Comparison of ENCODE assay signal across 1 cellular context in genomic region chr6:155328539-155329459, GRCh38.
A peak's percentile ranks its signal among the peaks of the same experiment; 100 is the strongest.
TF ChIP-seq lines count a peak whose summit lies in the region.

No MANE protein-coding gene starts in this region.

TF ChIP-seq in HepG2, 621 proteins besides CTCF, POLR2A, EP300 and RAD21 (continued from another document and continues in another):
- TF ChIP-seq ZSCAN21 (CRISPR knock-in tag; IDR thresholded peaks at IDR 0.05; ENCODE audit: borderline replicate concordance): peak; percentile 58; the same call in 1 of the 2 replicates
- no peak for TF ChIP-seq CERS6 (CRISPR knock-in tag; IDR thresholded peaks at IDR 0.05)
- TF ChIP-seq RFX1 (IDR thresholded peaks at IDR 0.05): peak; percentile 85
- no peak for TF ChIP-seq U2AF2 (IDR thresholded peaks at IDR 0.05; ENCODE audit: low read depth, low read length)
- peak; percentile 70 for TF ChIP-seq IRF2 (CRISPR knock-in tag; IDR thresholded peaks at IDR 0.05)
- no peak for TF ChIP-seq TIGD3 (CRISPR knock-in tag; IDR thresholded peaks at IDR 0.05; ENCODE audit: borderline replicate concordance)
- peak; percentile 80 for TF ChIP-seq POGZ (CRISPR knock-in tag; IDR thresholded peaks at IDR 0.05)
- TF ChIP-seq ZNF280D (CRISPR knock-in tag; IDR thresholded peaks at IDR 0.05): no peak; the same call in 1 of the 2 replicates
- no peak for TF ChIP-seq POGK (CRISPR knock-in tag; conservative IDR thresholded peaks at IDR 0.05)
- peak; percentile 93 for TF ChIP-seq TAF1 (CRISPR knock-in tag; IDR thresholded peaks at IDR 0.05)
- TF ChIP-seq ZKSCAN1 (IDR thresholded peaks at IDR 0.05; ENCODE audit: low read length): no peak
- TF ChIP-seq, protein P1, sequence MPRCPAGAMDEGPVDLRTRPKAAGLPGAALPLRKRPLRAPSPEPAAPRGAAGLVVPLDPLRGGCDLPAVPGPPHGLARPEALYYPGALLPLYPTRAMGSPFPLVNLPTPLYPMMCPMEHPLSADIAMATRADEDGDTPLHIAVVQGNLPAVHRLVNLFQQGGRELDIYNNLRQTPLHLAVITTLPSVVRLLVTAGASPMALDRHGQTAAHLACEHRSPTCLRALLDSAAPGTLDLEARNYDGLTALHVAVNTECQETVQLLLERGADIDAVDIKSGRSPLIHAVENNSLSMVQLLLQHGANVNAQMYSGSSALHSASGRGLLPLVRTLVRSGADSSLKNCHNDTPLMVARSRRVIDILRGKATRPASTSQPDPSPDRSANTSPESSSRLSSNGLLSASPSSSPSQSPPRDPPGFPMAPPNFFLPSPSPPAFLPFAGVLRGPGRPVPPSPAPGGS (CRISPR knock-in tag; IDR thresholded peaks at IDR 0.05): no peak
- 0 out of 2 replicates have a peak, but pooled peaks have one; percentile 46 for TF ChIP-seq ZNF512 (CRISPR knock-in tag; IDR thresholded peaks at IDR 0.05)
- TF ChIP-seq ZNF792 (CRISPR knock-in tag; IDR thresholded peaks at IDR 0.05): peak; percentile 61
- TF ChIP-seq FLYWCH1 (CRISPR knock-in tag; IDR thresholded peaks at IDR 0.05): no peak
- TF ChIP-seq ATAD3A (CRISPR knock-in tag; IDR thresholded peaks at IDR 0.05): no peak
- no peak for TF ChIP-seq GABPA (IDR thresholded peaks at IDR 0.05; ENCODE audit: low read depth, low read length)
- TF ChIP-seq GABPA (CRISPR knock-in tag; IDR thresholded peaks at IDR 0.05; ENCODE audit: low read depth): peak; percentile 22; the same call in 1 of the 2 replicates
- peak; percentile 26; the same call in 1 of the 2 replicates for TF ChIP-seq MXD4 (CRISPR knock-in tag; IDR thresholded peaks at IDR 0.05)
- TF ChIP-seq FUBP1 (CRISPR knock-in tag; IDR thresholded peaks at IDR 0.05; ENCODE audit: borderline replicate concordance): no peak
- TF ChIP-seq BHLHE40 (IDR thresholded peaks at IDR 0.05; ENCODE audit: low read length): peak; percentile 80
- no peak for TF ChIP-seq ZNF816 (CRISPR knock-in tag; IDR thresholded peaks at IDR 0.05; ENCODE audit: borderline replicate concordance)
- TF ChIP-seq, protein P2, sequence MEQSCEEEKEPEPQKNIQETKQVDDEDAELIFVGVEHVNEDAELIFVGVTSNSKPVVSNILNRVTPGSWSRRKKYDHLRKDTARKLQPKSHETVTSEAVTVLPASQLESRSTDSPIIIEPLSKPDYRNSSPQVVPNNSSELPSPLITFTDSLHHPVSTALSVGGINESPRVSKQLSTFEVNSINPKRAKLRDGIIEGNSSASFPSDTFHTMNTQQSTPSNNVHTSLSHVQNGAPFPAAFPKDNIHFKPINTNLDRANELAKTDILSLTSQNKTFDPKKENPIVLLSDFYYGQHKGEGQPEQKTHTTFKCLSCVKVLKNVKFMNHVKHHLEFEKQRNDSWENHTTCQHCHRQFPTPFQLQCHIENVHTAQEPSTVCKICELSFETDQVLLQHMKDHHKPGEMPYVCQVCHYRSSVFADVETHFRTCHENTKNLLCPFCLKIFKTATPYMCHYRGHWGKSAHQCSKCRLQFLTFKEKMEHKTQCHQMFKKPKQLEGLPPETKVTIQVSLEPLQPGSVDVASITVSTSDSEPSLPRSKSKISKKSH (CRISPR knock-in tag; IDR thresholded peaks at IDR 0.05; ENCODE audit: borderline replicate concordance): no peak
- no peak for TF ChIP-seq SMAD1 (CRISPR knock-in tag; IDR thresholded peaks at IDR 0.05; ENCODE audit: borderline replicate concordance, low read depth)
- peak; percentile 40; the same call in 1 of the 2 replicates for TF ChIP-seq KDM3A (CRISPR knock-in tag; IDR thresholded peaks at IDR 0.05; ENCODE audit: low read depth)
- TF ChIP-seq, protein P3, sequence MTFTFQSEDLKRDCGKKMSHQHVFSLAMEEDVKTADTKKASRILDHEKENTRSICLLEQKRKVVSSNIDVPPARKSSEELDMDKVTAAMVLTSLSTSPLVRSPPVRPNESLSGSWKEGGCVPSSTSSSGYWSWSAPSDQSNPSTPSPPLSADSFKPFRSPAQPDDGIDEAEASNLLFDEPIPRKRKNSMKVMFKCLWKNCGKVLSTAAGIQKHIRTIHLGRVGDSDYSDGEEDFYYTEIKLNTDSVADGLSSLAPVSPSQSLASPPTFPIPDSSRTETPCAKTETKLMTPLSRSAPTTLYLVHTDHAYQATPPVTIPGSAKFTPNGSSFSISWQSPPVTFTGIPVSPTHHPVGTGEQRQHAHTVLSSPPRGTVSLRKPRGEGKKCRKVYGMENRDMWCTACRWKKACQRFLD (CRISPR knock-in tag; IDR thresholded peaks at IDR 0.05; ENCODE audit: borderline replicate concordance): no peak
- TF ChIP-seq HOMEZ (CRISPR knock-in tag; IDR thresholded peaks at IDR 0.05; ENCODE audit: low read depth): peak; percentile 82
- TF ChIP-seq RFXANK (CRISPR knock-in tag; IDR thresholded peaks at IDR 0.05): peak; percentile 83; the same call in 1 of the 2 replicates
- TF ChIP-seq KMT2B (CRISPR knock-in tag; IDR thresholded peaks at IDR 0.05): peak; percentile 30; the same call in 1 of the 2 replicates
- no peak for TF ChIP-seq TCF12 (IDR thresholded peaks at IDR 0.05)
- peak; percentile 96 for TF ChIP-seq TCF12 (CRISPR knock-in tag; IDR thresholded peaks at IDR 0.05)
- TF ChIP-seq ARID2 (CRISPR knock-in tag; IDR thresholded peaks at IDR 0.05; ENCODE audit: borderline replicate concordance): peak; percentile 55; the same call in 1 of the 2 replicates
- peak; percentile 34; the same call in 1 of the 2 replicates for TF ChIP-seq AHR (CRISPR knock-in tag; IDR thresholded peaks at IDR 0.05)
- TF ChIP-seq ZNF569 (CRISPR knock-in tag; IDR thresholded peaks at IDR 0.05; ENCODE audit: borderline replicate concordance): no peak
- TF ChIP-seq ZNF879 (CRISPR knock-in tag; IDR thresholded peaks at IDR 0.05): no peak
- no peak for TF ChIP-seq FOXC1 (CRISPR knock-in tag; IDR thresholded peaks at IDR 0.05; ENCODE audit: borderline replicate concordance)
- peak; percentile 86 for TF ChIP-seq RARA (CRISPR knock-in tag; IDR thresholded peaks at IDR 0.05)
- peak; percentile 11; the same call in 1 of the 2 replicates for TF ChIP-seq ELF1 (CRISPR knock-in tag; IDR thresholded peaks at IDR 0.05)
- TF ChIP-seq HINFP (CRISPR knock-in tag; IDR thresholded peaks at IDR 0.05; ENCODE audit: low read depth): peak; percentile 79
- TF ChIP-seq ZFY (CRISPR knock-in tag; IDR thresholded peaks at IDR 0.05): peak; percentile 89
- TF ChIP-seq ZNF850 (CRISPR knock-in tag; conservative IDR thresholded peaks at IDR 0.05): no peak
- peak; percentile 31; the same call in 1 of the 2 replicates for TF ChIP-seq KDM4B (CRISPR knock-in tag; IDR thresholded peaks at IDR 0.05)
- TF ChIP-seq KLF15 (CRISPR knock-in tag; IDR thresholded peaks at IDR 0.05; ENCODE audit: borderline replicate concordance): no peak
- peak; percentile 21; the same call in 1 of the 2 replicates for TF ChIP-seq GABPB1 (CRISPR knock-in tag; IDR thresholded peaks at IDR 0.05)
- peak; percentile 58; the same call in 1 of the 2 replicates for TF ChIP-seq ZNF350 (CRISPR knock-in tag; IDR thresholded peaks at IDR 0.05; ENCODE audit: borderline replicate concordance, low read depth)
- no peak for TF ChIP-seq ZNF557 (CRISPR knock-in tag; IDR thresholded peaks at IDR 0.05)
- no peak for TF ChIP-seq ZNF660 (CRISPR knock-in tag; IDR thresholded peaks at IDR 0.05; ENCODE audit: borderline replicate concordance, low read depth)
- TF ChIP-seq ZNF335 (CRISPR knock-in tag; IDR thresholded peaks at IDR 0.05): no peak
- peak; percentile 60; the same call in 1 of the 2 replicates for TF ChIP-seq PITX1 (CRISPR knock-in tag; IDR thresholded peaks at IDR 0.05)
